21 cellular contexts compared by ENCODE assay signal in genomic region chr20:10710995-10711775, GRCh38. TPM values are rescaled to one million over a fixed set of nuclear protein-coding genes. Genes with fewer than 3 reads are reported as not detected.
DNase-seq lines count a peak whose midpoint lies in the region; ATAC-seq, FAIRE-seq and TF ChIP-seq lines count a peak whose summit lies in the region.
"Had no signal": no experiment of that assay in that cellular context is flagged by ENCODE, and none has a peak within 500 bp of the region (broad histone marks: within the 10 kb centered on the region; RNA-seq: fewer than 3 reads in every experiment).

No MANE protein-coding gene starts in this region.

- DNase-seq in Calu3 (peak; percentile 48), RCC 7860 (ENCODE audit: low spot score) (peak; percentile 76), left lung (no peak), trophoblast cell (no peak)
- no peak for DNase-seq in naive thymus-derived CD4-positive, alpha-beta T cell
- DNase-seq: activated B cell treated with CpG ODN at 0.5 μM for 24 hours; CD8-positive, alpha-beta T cell; central memory CD4-positive, alpha-beta T cell; effector memory CD8-positive, alpha-beta T cell; EL; NCI-H1436; NCI-H446 treated with DMSO at 0.1 percent for 48 hours; SIG-M5; T-helper 17 cell had no signal

- H2BK5ac ChIP-seq in trophoblast cell (ENCODE audit: low read depth, low read length, poor library complexity): no peak overlapping the region

- H3K4me1 Mint-ChIP-seq in Calu3 (ENCODE audit: low read depth, unreplicated experiment): peaks cover 49% of the 10 kb centered on the region
- no peaks in the 10 kb centered on the region for H3K4me1 Mint-ChIP-seq in naive thymus-derived CD4-positive, alpha-beta T cell
- H3K4me1 Mint-ChIP-seq: activated B cell treated with CpG ODN at 0.5 μM for 24 hours; activated T-helper 17 cell treated with anti-CD3 and anti-CD28 coated beads, Interleukin-2, amount 50 U/mL, for 72 hours; T-helper 17 cell had no signal

- H4K8ac ChIP-seq in trophoblast cell (ENCODE audit: low read depth, low read length): no peak overlapping the region

- H3K4me3 Mint-ChIP-seq in Calu3 (ENCODE audit: low read depth, unreplicated experiment): peak overlapping the region; percentile 46
- no peak overlapping the region for H3K4me3 Mint-ChIP-seq in naive thymus-derived CD4-positive, alpha-beta T cell
- H3K4me3 Mint-ChIP-seq: activated B cell treated with CpG ODN at 0.5 μM for 24 hours; activated T-helper 17 cell treated with anti-CD3 and anti-CD28 coated beads, Interleukin-2, amount 50 U/mL, for 72 hours; CD8-positive, alpha-beta T cell; effector memory CD8-positive, alpha-beta T cell; T-helper 17 cell had no signal

- H3K9me3 ChIP-seq in left lung: no peaks in the 10 kb centered on the region
- H3K9me3 ChIP-seq in trophoblast cell (ENCODE audit: insufficient read depth, low read depth, low read length): no peaks in the 10 kb centered on the region
- H3K9me3 ChIP-seq in naive thymus-derived CD4-positive, alpha-beta T cell (ENCODE audit: control insufficient read depth in 2 of 3, low read length in 3 of 3): no peaks in the 10 kb centered on the region
- H3K9me3 ChIP-seq: prostate gland had no signal

- H2AFZ ChIP-seq in trophoblast cell (ENCODE audit: insufficient read depth, low read length, poor library complexity): no peak overlapping the region

- no peak overlapping the region for H2BK12ac ChIP-seq in trophoblast cell (ENCODE audit: low read length)

- BruUV-seq in Calu3 (replicated peaks; lab: Mats Ljungman, UMichigan): no TSS peak

- POLR2A ChIA-PET in naive thymus-derived CD4-positive, alpha-beta T cell (lab: Charles Lee): no interaction called here

- H3K36me3 ChIP-seq in left lung (no peaks in the 10 kb centered on the region), trophoblast cell (ENCODE audit: control insufficient read depth in 1 of 2, insufficient read depth in 2 of 2, low read length in 2 of 2) (no peaks in the 10 kb centered on the region)
- H3K36me3 ChIP-seq in naive thymus-derived CD4-positive, alpha-beta T cell (ENCODE audit: control insufficient read depth in 2 of 3, insufficient read depth in 3 of 3, low read length in 3 of 3): no peaks in the 10 kb centered on the region
- H3K36me3 ChIP-seq: prostate gland had no signal

- no peak overlapping the region for H4K12ac ChIP-seq in trophoblast cell (ENCODE audit: low read depth, low read length)

- no peak for TF ChIP-seq CTCF in Calu3 (IDR thresholded peaks at IDR 0.05; ENCODE audit: unreplicated experiment)
- TF ChIP-seq CTCF in left lung (IDR thresholded peaks at IDR 0.05): no peak

- peak overlapping the region; percentile 21 for H3K23ac ChIP-seq in trophoblast cell (ENCODE audit: low read length)

- H4K91ac ChIP-seq in trophoblast cell (ENCODE audit: low read depth, low read length): no peak overlapping the region

- no peak overlapping the region for H3K4me2 ChIP-seq in trophoblast cell (ENCODE audit: low read length)

- ATAC-seq in left lung (peak; percentile 95), HG02981 (IDR thresholded peaks at IDR 0.05; ENCODE audit: unreplicated experiment) (no peak), HG03457 (IDR thresholded peaks at IDR 0.05; ENCODE audit: unreplicated experiment) (no peak), GM21619 (IDR thresholded peaks at IDR 0.05; ENCODE audit: unreplicated experiment) (no peak)
- ATAC-seq in naive thymus-derived CD4-positive, alpha-beta T cell: no peak
- ATAC-seq: activated T-helper 17 cell treated with anti-CD3 and anti-CD28 coated beads, Interleukin-2, amount 50 U/mL, for 72 hours; CD8-positive, alpha-beta T cell; effector memory CD8-positive, alpha-beta T cell; HCT116; T-helper 17 cell had no signal

- CTCF ChIA-PET in Calu3 (lab: Charles Lee): interaction anchor here (0.8 kb wide), 1 partner anchor 37 kb away, joined by 3 read pairs; the partner anchor contains the start of gene JAG1
- CTCF ChIA-PET in naive thymus-derived CD4-positive, alpha-beta T cell (lab: Charles Lee): no interaction called here

- no peak overlapping the region for H3K4ac ChIP-seq in trophoblast cell (ENCODE audit: low read depth, low read length)

- no peaks in the 10 kb centered on the region for H3K79me2 ChIP-seq in trophoblast cell (ENCODE audit: control insufficient read depth, insufficient read depth, low read length, poor library complexity)

- H3K36me3 Mint-ChIP-seq in Calu3 (ENCODE audit: insufficient read depth, unreplicated experiment): peaks cover 15% of the 10 kb centered on the region
- H3K36me3 Mint-ChIP-seq in naive thymus-derived CD4-positive, alpha-beta T cell: no peaks in the 10 kb centered on the region
- H3K36me3 Mint-ChIP-seq: CD8-positive, alpha-beta T cell had no signal

- H2AK5ac ChIP-seq in trophoblast cell (ENCODE audit: low read length): no peak overlapping the region

- H3K4me1 ChIP-seq in left lung (peaks cover under 1 to 4% of the 10 kb centered on the region in 2 donors), trophoblast cell (ENCODE audit: control insufficient read depth in 1 of 2, insufficient read depth in 2 of 2, low read length in 2 of 2) (no peaks in the 10 kb centered on the region)
- no peaks in the 10 kb centered on the region for H3K4me1 ChIP-seq in naive thymus-derived CD4-positive, alpha-beta T cell (ENCODE audit: control insufficient read depth in 2 of 2, insufficient read depth in 2 of 2, low read length in 2 of 2)
- H3K4me1 ChIP-seq: prostate gland had no signal

- WGBS in trophoblast cell (ENCODE audit: extremely low coverage, insufficient coverage, insufficient read length): no CpG with 5 or more reads among the region's 6 CpGs

- H3K27me3 ChIP-seq in left lung (no peaks in the 10 kb centered on the region), trophoblast cell (ENCODE audit: insufficient read depth, low read length) (no peaks in the 10 kb centered on the region)
- H3K27me3 ChIP-seq in naive thymus-derived CD4-positive, alpha-beta T cell (ENCODE audit: control insufficient read depth in 2 of 2, insufficient read depth in 2 of 2, low read length in 2 of 2): no peaks in the 10 kb centered on the region

- H3K14ac ChIP-seq in trophoblast cell (ENCODE audit: low read length): no peak overlapping the region

- no peak overlapping the region for H3K18ac ChIP-seq in trophoblast cell (ENCODE audit: low read length)

- H3K79me1 ChIP-seq in trophoblast cell (ENCODE audit: low read length): no peaks in the 10 kb centered on the region

- FAIRE-seq in RCC 7860 (lab: Jason Lieb, UNC): peak; percentile 97
- FAIRE-seq: keratinocyte had no signal

- peaks cover 3% of the 10 kb centered on the region for H3K9me3 Mint-ChIP-seq in Calu3 (ENCODE audit: low read depth, unreplicated experiment)
- no peaks in the 10 kb centered on the region for H3K9me3 Mint-ChIP-seq in naive thymus-derived CD4-positive, alpha-beta T cell
- H3K9me3 Mint-ChIP-seq: activated B cell treated with CpG ODN at 0.5 μM for 24 hours; activated T-helper 17 cell treated with anti-CD3 and anti-CD28 coated beads, Interleukin-2, amount 50 U/mL, for 72 hours; CD8-positive, alpha-beta T cell had no signal

- no peak overlapping the region for H3K9ac ChIP-seq in trophoblast cell (ENCODE audit: low read length)

- no peaks in the 10 kb centered on the region for H3K27me3 Mint-ChIP-seq in Calu3 (ENCODE audit: unreplicated experiment)
- peaks cover 0 to 13% (median 7%) of the 10 kb centered on the region in 5 donors for H3K27me3 Mint-ChIP-seq in naive thymus-derived CD4-positive, alpha-beta T cell
- H3K27me3 Mint-ChIP-seq: activated B cell treated with CpG ODN at 0.5 μM for 24 hours had no signal

- no peak overlapping the region for H2BK120ac ChIP-seq in trophoblast cell (ENCODE audit: insufficient read depth, low read length, poor library complexity)

- H3K27ac Mint-ChIP-seq in Calu3 (ENCODE audit: unreplicated experiment): peak overlapping the region; percentile 91
- H3K27ac Mint-ChIP-seq in naive thymus-derived CD4-positive, alpha-beta T cell: no peak overlapping the region
- H3K27ac Mint-ChIP-seq: activated B cell treated with CpG ODN at 0.5 μM for 24 hours; activated T-helper 17 cell treated with anti-CD3 and anti-CD28 coated beads, Interleukin-2, amount 50 U/mL, for 72 hours; CD8-positive, alpha-beta T cell; effector memory CD8-positive, alpha-beta T cell; T-helper 17 cell had no signal

- no peak overlapping the region for H3K4me3 ChIP-seq in left lung
- no peak overlapping the region for H3K4me3 ChIP-seq in trophoblast cell (ENCODE audit: low read depth, low read length)
- H3K4me3 ChIP-seq in naive thymus-derived CD4-positive, alpha-beta T cell (ENCODE audit: low read length): no peak overlapping the region
- H3K4me3 ChIP-seq: prostate gland had no signal

- H3K27ac ChIP-seq in left lung (no peak overlapping the region), trophoblast cell (ENCODE audit: low read depth, low read length) (no peak overlapping the region)
- no peak overlapping the region for H3K27ac ChIP-seq in naive thymus-derived CD4-positive, alpha-beta T cell (ENCODE audit: low read depth, low read length)
- H3K27ac ChIP-seq: prostate gland had no signal

- intact Hi-C loops in Calu3 (cut with micrococcal nuclease; ENCODE audit: unreplicated experiment) (loop anchor here (1.0 to 2.0 kb wide), 2 partner anchors 150 to 239 kb away; no protein-coding TSS in a partner anchor), left lung (cut with DNase I) (no loop called here)
- intact Hi-C loops in naive thymus-derived CD4-positive, alpha-beta T cell (cut with micrococcal nuclease): no loop called here

RNA-seq across cellular contexts. Expression of gene JAG1, which starts 37.4 kb away (rescaled TPM):
- total RNA-seq in Calu3 (2022) (156 and 245 TPM in 2 replicates), left lung (10 to 100 TPM; 31.2 to 65.0 TPM)
- polyA plus RNA-seq in trophoblast cell (2013): 34.3 and 36.3 TPM in 2 replicates
- total RNA-seq in naive thymus-derived CD4-positive, alpha-beta T cell: 1 to 10 TPM in 2 of 5 experiments, under 1 TPM in 1, not detected in 2; 0.46 to 7.0 (median 2.6) TPM
- polyA plus RNA-seq in naive thymus-derived CD4-positive, alpha-beta T cell: under 1 TPM; 0.07 to 0.62 TPM
- total RNA-seq: activated B cell treated with CpG ODN at 0.5 μM for 24 hours had no signal

Comparison
In these comparisons a context has a peak if more than half of its experiments do, and no peak if none do; other contexts are left out.
1. DNase-seq: peak in Calu3 (single experiment) and RCC 7860 (single experiment); none in left lung (0 of 2), trophoblast cell (0 of 2) and naive thymus-derived CD4-positive, alpha-beta T cell (0 of 9).
2. RNA of gene JAG1, which starts 37.4 kb away (total RNA-seq): 156 to 245 TPM in Calu3 and 31.2 to 65.0 TPM in left lung; 0.46 to 7.0 TPM in naive thymus-derived CD4-positive, alpha-beta T cell; every median in the first group is over 4 times any median in the second.